7 cellular contexts compared by ENCODE assay signal in the genomic region with DNA sequence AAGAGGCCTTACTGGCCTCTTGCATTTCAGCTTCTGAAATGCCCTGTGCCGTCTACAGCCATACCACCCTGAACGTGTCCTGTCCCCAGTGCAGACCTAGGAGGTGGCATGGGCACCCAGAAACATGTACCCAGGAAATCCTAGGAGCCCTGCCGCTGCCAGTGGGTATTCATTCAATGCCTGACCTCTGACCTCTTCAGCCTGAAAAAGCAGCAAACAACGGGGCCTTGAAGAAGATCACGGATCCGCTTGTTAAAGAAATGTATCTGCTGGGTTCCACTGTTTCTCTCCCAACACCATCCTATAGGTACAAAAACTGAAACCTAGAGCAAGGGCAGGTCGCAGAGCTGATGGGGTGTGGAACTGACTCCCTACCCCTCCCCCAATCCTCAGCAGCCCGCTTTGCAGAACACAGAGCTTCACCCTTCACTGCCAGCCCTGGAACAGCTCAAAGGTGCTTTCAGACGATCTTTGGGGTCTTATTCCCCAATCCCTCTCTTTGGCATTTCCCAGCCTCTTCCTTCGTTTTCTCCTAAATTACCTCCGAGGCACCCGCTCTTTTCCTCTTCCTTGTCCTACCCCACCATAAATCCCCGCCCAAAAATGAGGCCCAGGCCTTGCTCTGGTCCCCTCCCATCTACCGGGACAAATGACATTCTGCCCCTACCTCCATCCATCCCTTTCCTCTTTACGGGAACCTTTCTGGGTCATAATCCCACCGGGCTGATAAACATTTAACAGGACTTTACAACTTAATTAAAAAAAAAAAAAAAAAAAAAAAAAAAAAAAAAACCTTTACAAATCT. TPM values are rescaled to one million over a fixed set of nuclear protein-coding genes. Genes with fewer than 3 reads are reported as not detected.
DNase-seq lines count a peak whose midpoint lies in the region; TF ChIP-seq lines count a peak whose summit lies in the region.
"Not testable (repeated sequence)": the region's sequence is repeated elsewhere in the genome, so short reads cannot be mapped to it uniquely, and the experiment has no call there.

No MANE protein-coding gene starts in this region.

- not testable (repeated sequence) for H3K9me3 Mint-ChIP-seq in activated CD4-positive, alpha-beta memory T cell treated with anti-CD3 and anti-CD28 coated beads, Interleukin-2, amount 10 ng/mL, durations not matched to agents 7 days and 5 days

- not testable (repeated sequence) for H2AFZ ChIP-seq in mesenchymal stem cell (ENCODE audit: low read depth, low read length)

- H3K14ac ChIP-seq in mesenchymal stem cell (ENCODE audit: low read length in 2 of 2) = not testable (repeated sequence)

- H3K18ac ChIP-seq in mesenchymal stem cell (ENCODE audit: low read depth in 1 of 2, low read length in 2 of 2) = not testable (repeated sequence)

- H3K36me3 Mint-ChIP-seq in activated CD4-positive, alpha-beta memory T cell treated with anti-CD3 and anti-CD28 coated beads, Interleukin-2, amount 10 ng/mL, durations not matched to agents 7 days and 5 days (ENCODE audit: low read depth) = peaks cover 16% of the 10 kb centered on the region

- POLR2A ChIA-PET in activated CD4-positive, alpha-beta memory T cell treated with anti-CD3 and anti-CD28 coated beads, Interleukin-2, amount 10 ng/mL, durations not matched to agents 7 days and 5 days (lab: Charles Lee) = not testable (repeated sequence)

- H3K23ac ChIP-seq in mesenchymal stem cell (ENCODE audit: low read length in 2 of 2) = not testable (repeated sequence)

- not testable (repeated sequence) for TF ChIP-seq CTCF in GM06990 (IDR thresholded peaks at IDR 0.05; ENCODE audit: insufficient read depth, low read length, poor library complexity, severe bottlenecking); brain microvascular endothelial cell (IDR thresholded peaks at IDR 0.05; ENCODE audit: low read depth, low read length, missing control alignments); fibroblast of the aortic adventitia (IDR thresholded peaks at IDR 0.05; ENCODE audit: insufficient read depth, low read length)

- whole genome bisulfite sequencing in mesenchymal stem cell = 56% methylated on average over 4 of the region's 16 CpGs

- not testable (repeated sequence) for H3K4me1 ChIP-seq in NT2/D1 (ENCODE audit: insufficient read depth, insufficient read length); mesenchymal stem cell (ENCODE audit: control insufficient read depth, insufficient read depth, low read depth, low read length)

- not testable (repeated sequence) for H4K91ac ChIP-seq in mesenchymal stem cell (ENCODE audit: low read length)

- H2AK5ac ChIP-seq in mesenchymal stem cell (ENCODE audit: low read length, severe bottlenecking) = not testable (repeated sequence)

- H3K4me3 Mint-ChIP-seq in activated CD4-positive, alpha-beta memory T cell treated with anti-CD3 and anti-CD28 coated beads, Interleukin-2, amount 10 ng/mL, durations not matched to agents 7 days and 5 days = peak overlapping the region; percentile 70

- H3K4me2 ChIP-seq in mesenchymal stem cell (ENCODE audit: low read length, poor library complexity, severe bottlenecking) = peak overlapping the region; percentile 45

- H2BK12ac ChIP-seq in mesenchymal stem cell (ENCODE audit: low read length in 2 of 2) = not testable (repeated sequence)

- not testable (repeated sequence) for H4K8ac ChIP-seq in mesenchymal stem cell (ENCODE audit: low read length)

- peaks cover 18% of the 10 kb centered on the region for H3K4me1 Mint-ChIP-seq in activated CD4-positive, alpha-beta memory T cell treated with anti-CD3 and anti-CD28 coated beads, Interleukin-2, amount 10 ng/mL, durations not matched to agents 7 days and 5 days

- in situ Hi-C loops in brain microvascular endothelial cell (cut with HindIII; ENCODE audit: low pct_ligation_motif_present, low sequenced_read_pairs) = not testable (repeated sequence)

- H3K27me3 Mint-ChIP-seq in activated CD4-positive, alpha-beta memory T cell treated with anti-CD3 and anti-CD28 coated beads, Interleukin-2, amount 10 ng/mL, durations not matched to agents 7 days and 5 days = not testable (repeated sequence)

- H3K27me3 ChIP-seq in GM06990 (replicated peaks; ENCODE audit: control insufficient read depth, insufficient read depth, low read length); NT2/D1 (ENCODE audit: insufficient read depth, insufficient read length); brain microvascular endothelial cell (replicated peaks); mesenchymal stem cell (ENCODE audit: control insufficient read depth in 1 of 2, insufficient read depth in 1 of 2, low read length in 2 of 2): not testable (repeated sequence)

- H3K4me3 ChIP-seq in GM06990 (replicated peaks; ENCODE audit: low read depth, low read length) = peak overlapping the region; percentile 61
- H3K4me3 ChIP-seq in NT2/D1 (ENCODE audit: insufficient read length, low read depth) = not testable (repeated sequence)
- peak overlapping the region; percentile 47 for H3K4me3 ChIP-seq in brain microvascular endothelial cell (ENCODE audit: low read depth, low read length)
- peak overlapping the region; percentile 55 for H3K4me3 ChIP-seq in fibroblast of the aortic adventitia (ENCODE audit: low read depth, low read length)
- peak overlapping the region in 1 of 2 experiments; percentile 70 for H3K4me3 ChIP-seq in mesenchymal stem cell (ENCODE audit: insufficient read depth in 1 of 2, low read depth in 1 of 2, low read length in 2 of 2)
- H3K4me3 ChIP-seq in skin epidermis = peak overlapping the region in 5 of 7 experiments; percentile 48 to 58 (median 49)

- H3K9me3 ChIP-seq in NT2/D1 (ENCODE audit: insufficient read depth, low read length); mesenchymal stem cell (ENCODE audit: control insufficient read depth, low read length): not testable (repeated sequence)

- H3K27ac ChIP-seq in brain microvascular endothelial cell; mesenchymal stem cell (ENCODE audit: low read length, poor library complexity, severe bottlenecking); skin epidermis: not testable (repeated sequence)

- not testable (repeated sequence) for H2BK120ac ChIP-seq in mesenchymal stem cell (ENCODE audit: low read depth, low read length)

- not testable (repeated sequence) for DNase-seq in GM06990 (ENCODE audit: extremely low read depth, insufficient read length); NT2/D1 (ENCODE audit: low read depth, low spot score); brain microvascular endothelial cell; mesenchymal stem cell
- DNase-seq in activated CD4-positive, alpha-beta memory T cell treated with anti-CD3 and anti-CD28 coated beads, Interleukin-2, amount 10 ng/mL, durations not matched to agents 7 days and 5 days = peak; percentile 32
- DNase-seq in fibroblast of the aortic adventitia (ENCODE audit: low read depth) = peak; percentile 0

- peak overlapping the region; percentile 59 for H3K27ac Mint-ChIP-seq in activated CD4-positive, alpha-beta memory T cell treated with anti-CD3 and anti-CD28 coated beads, Interleukin-2, amount 10 ng/mL, durations not matched to agents 7 days and 5 days

- H3K9ac ChIP-seq in NT2/D1 (ENCODE audit: insufficient read length, low read depth) = peak overlapping the region; percentile 10
- H3K9ac ChIP-seq in mesenchymal stem cell (ENCODE audit: low read length) = peak overlapping the region; percentile 61

- H2BK15ac ChIP-seq in mesenchymal stem cell (ENCODE audit: low read depth, poor library complexity, severe bottlenecking) = not testable (repeated sequence)

- not testable (repeated sequence) for H2BK5ac ChIP-seq in mesenchymal stem cell (ENCODE audit: low read depth, low read length, poor library complexity, severe bottlenecking)

- CTCF ChIA-PET in activated CD4-positive, alpha-beta memory T cell treated with anti-CD3 and anti-CD28 coated beads, Interleukin-2, amount 10 ng/mL, durations not matched to agents 7 days and 5 days (lab: Charles Lee) = interaction anchor here (0.6 kb wide), 1 partner anchor 33 kb away, joined by 3 read pairs; no protein-coding TSS in a partner anchor

- H3K4ac ChIP-seq in mesenchymal stem cell (ENCODE audit: low read depth in 1 of 2, low read length in 2 of 2) = not testable (repeated sequence)

- H3K79me1 ChIP-seq in mesenchymal stem cell (replicated peaks; ENCODE audit: low read length, poor library complexity, severe bottlenecking) = not testable (repeated sequence)

- H3K36me3 ChIP-seq in GM06990 (ENCODE audit: control insufficient read depth, insufficient read depth, low read length); NT2/D1 (ENCODE audit: insufficient read depth, insufficient read length, low read length); brain microvascular endothelial cell (replicated peaks); mesenchymal stem cell (ENCODE audit: control insufficient read depth in 1 of 2, insufficient read depth in 2 of 2, low read depth in 1 of 2, low read length in 2 of 2): not testable (repeated sequence)

RNA-seq across cellular contexts. Expression of a gene that starts 1.3 kb away (rescaled TPM):
- total RNA-seq in activated CD4-positive, alpha-beta memory T cell treated with anti-CD3 and anti-CD28 coated beads, Interleukin-2, amount 10 ng/mL, durations not matched to agents 7 days and 5 days = 100 to 1,000 TPM; 124 to 125 TPM
- total RNA-seq in fibroblast of the aortic adventitia (ENCODE audit: low replicate concordance) = 30.3 and 87.0 TPM in 2 replicates
- 201 TPM for polyA plus RNA-seq in mesenchymal stem cell (2013, experiment 1 of 2)
- polyA plus RNA-seq in mesenchymal stem cell (2013, experiment 2 of 2) = 200 TPM
